ENCODE assay signal across 7 cellular contexts in the genomic region with DNA sequence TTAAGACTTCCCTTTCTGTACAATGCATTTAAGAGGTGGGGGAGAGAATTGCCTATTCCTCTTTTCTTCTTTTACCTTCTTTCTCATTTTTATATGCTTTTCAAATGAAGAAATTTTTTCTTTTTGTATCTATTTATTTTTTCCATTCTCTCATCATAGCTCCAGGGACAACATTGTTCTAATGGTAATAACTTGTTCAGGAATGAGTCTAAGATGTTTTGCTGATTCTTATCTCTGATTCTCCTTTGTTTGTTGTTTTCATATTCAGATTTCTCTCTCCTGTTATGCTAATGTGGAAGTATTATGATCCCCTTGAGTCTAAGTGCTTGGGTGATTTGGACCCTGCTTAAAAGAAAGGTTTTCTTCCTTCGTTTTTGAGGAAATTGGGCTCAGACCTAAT.
"Had no signal": no experiment of that assay in that cellular context is flagged by ENCODE, and none has a peak within 500 bp of the region (broad histone marks: within the 10 kb centered on the region; RNA-seq: fewer than 3 reads in every experiment).

No MANE protein-coding gene starts in this region.

- ATAC-seq: HCT116, K562 had no signal

- H3K27ac Mint-ChIP-seq: HFFc6 had no signal

- H3K4me3 Mint-ChIP-seq: HFFc6 had no signal

- DNase-seq: GOT3, H7, HFFc6, IMR-90, KG1 had no signal
